1 cellular context compared by ENCODE assay signal in the genomic region with DNA sequence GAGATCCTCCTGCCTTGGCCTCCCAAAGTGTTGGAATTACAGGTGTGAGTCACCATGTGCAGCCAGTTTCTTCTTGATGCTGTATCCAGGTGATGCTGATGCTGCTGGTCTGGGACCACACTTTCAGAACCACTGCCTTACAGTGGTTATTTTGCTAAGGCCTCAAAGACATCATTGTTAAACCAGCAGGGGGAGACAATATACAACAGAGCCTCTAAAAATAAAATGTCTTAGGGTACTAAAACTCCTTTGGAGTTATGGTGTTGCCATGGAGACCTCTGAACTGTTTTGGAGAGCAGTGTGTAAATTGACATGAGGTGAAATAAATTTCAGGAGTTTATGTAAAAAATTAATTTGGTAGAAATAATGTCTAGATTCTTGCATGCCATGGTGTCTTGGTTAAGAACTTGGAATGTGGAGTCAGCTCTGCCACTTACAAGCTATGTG.
TF ChIP-seq lines count a peak whose summit lies in the region.

No MANE protein-coding gene starts in this region.

TF ChIP-seq in neural cell, 6 proteins besides CTCF, POLR2A, EP300 and RAD21:
- peak; percentile 74 for TF ChIP-seq SMC3 (conservative IDR thresholded peaks at IDR 0.05; ENCODE audit: poor library complexity)
- TF ChIP-seq MXI1 (conservative IDR thresholded peaks at IDR 0.05; ENCODE audit: poor library complexity, severe bottlenecking): no peak
